ENCODE assay signal across 25 cellular contexts in the genomic region with DNA sequence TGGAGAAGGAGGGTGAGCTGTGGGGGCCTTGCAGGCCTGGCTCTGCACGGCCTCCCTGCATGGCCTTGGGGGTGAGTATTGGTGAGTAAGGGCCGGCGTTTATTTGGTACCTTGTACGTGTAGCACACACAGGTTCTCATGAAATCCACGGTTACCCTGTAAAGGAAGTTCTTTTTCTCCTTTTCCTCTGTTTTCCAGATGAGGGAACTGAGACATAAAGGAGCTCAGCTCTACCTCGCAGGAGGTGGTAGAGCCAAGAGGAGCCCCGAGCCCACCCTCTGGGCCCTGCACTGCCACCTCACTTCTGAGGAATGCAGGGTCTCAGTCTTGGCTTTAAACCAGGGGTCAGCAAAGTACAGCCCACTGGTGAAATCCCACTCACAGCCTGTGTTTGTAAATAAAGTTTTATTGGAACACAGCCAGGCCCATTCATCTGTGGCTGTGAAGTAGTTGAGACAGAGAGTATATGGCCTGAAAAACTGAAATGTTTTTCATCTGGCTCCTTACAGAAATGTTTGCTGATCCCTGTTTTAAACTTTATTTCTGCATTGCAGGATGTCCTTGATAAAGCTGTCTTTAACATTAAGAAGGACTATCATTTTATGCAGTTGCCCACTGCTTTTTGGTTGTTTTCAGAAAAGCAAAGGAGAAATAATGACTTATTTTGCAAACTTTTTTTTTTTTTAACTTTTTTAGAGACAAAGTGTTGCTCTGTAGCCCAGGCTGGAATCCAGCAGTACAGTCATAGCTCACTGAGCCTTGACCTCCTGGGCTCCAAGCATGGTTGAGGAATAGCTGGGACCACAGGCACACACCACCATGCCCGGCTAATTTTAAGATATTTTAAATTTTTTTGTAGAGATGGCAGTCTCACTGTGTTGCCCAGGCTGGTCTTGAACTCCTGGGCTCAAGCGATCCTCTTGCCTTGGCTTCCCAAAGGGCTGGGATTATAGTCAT. TPM values are rescaled to one million over a fixed set of nuclear protein-coding genes. Genes with fewer than 3 reads are reported as not detected.
DNase-seq lines count a peak whose midpoint lies in the region; ATAC-seq, FAIRE-seq and TF ChIP-seq lines count a peak whose summit lies in the region.
"Had no signal": no experiment of that assay in that cellular context is flagged by ENCODE, and none has a peak within 500 bp of the region (broad histone marks: within the 10 kb centered on the region; RNA-seq: fewer than 3 reads in every experiment).

No MANE protein-coding gene starts in this region.

- 91% methylated on average over 9 of the region's 9 CpGs for WGBS in GM12878 (ENCODE audit: insufficient coverage, insufficient replicate concordance, low lambda C conversion rate, missing lambda C conversion rate)
- WGBS in gastroesophageal sphincter (ENCODE audit: low coverage in 1 of 2), 2 donors: 68 to 85% methylated on average over 2 to 3 of the region's 9 CpGs

- TF ChIP-seq POLR2A in GM12878 (IDR thresholded peaks at IDR 0.05; ENCODE audit: low read depth, low read length) (no peak), gastroesophageal sphincter (IDR thresholded peaks at IDR 0.05) (no peak)

- RAD21 ChIA-PET in GM12878 (lab: Charles Lee; ENCODE audit: unreplicated experiment): interaction anchor here (0.5 to 1.2 kb wide), 2 partner anchors 27 to 49 kb away, joined by 3 to 5 read pairs; partner anchors contain the start of gene U2AF2

- ATAC-seq in GM12878 (no peak), gastroesophageal sphincter (no peak), GM18873 (IDR thresholded peaks at IDR 0.05; ENCODE audit: low FRiP score, unreplicated experiment) (no peak)
- no peak for ATAC-seq in activated T-cell treated with anti-CD3 and anti-CD28 coated beads, Interleukin-2, amount 50 U/mL, for 72 hours (replicated peaks in 1 of 2)

- H3K27me3 ChIP-seq in GM12878 (replicated peaks in 1 of 2; ENCODE audit: control insufficient read depth in 2 of 2, insufficient read depth in 2 of 2, low read length in 1 of 2) (no peaks in the 10 kb centered on the region), gastroesophageal sphincter (no peaks in the 10 kb centered on the region)
- H3K27me3 ChIP-seq: cardiac muscle cell, dorsolateral prefrontal cortex, upper lobe of left lung had no signal

- no peaks in the 10 kb centered on the region for H3K9me3 Mint-ChIP-seq in HFFc6
- no peaks in the 10 kb centered on the region for H3K9me3 Mint-ChIP-seq in activated T-cell treated with anti-CD3 and anti-CD28 coated beads, Interleukin-2, amount 50 U/mL, for 72 hours
- H3K9me3 Mint-ChIP-seq: activated CD4-positive, alpha-beta T cell treated with anti-CD3 and anti-CD28 coated beads, Interleukin-2, amount 10 ng/mL, durations not matched to agents 24 days and 14 days; activated naive CD4-positive, alpha-beta T cell treated with anti-CD3 and anti-CD28 coated beads for 36 hours; immature natural killer cell; T-helper 1 cell treated with Interleukin-12 subunit alpha and Interleukin-12 subunit beta and Interleukin-4 antibody, amounts not matched to agents 30 μg/mL and 1 μg/mL, for 36 hours had no signal

- peaks cover 25% of the 10 kb centered on the region for H3K36me3 Mint-ChIP-seq in HFFc6 (ENCODE audit: low read depth)
- peaks cover 5 to 17% of the 10 kb centered on the region in 2 donors for H3K36me3 Mint-ChIP-seq in activated T-cell treated with anti-CD3 and anti-CD28 coated beads, Interleukin-2, amount 50 U/mL, for 72 hours (ENCODE audit: insufficient read depth in 2 of 2)
- H3K36me3 Mint-ChIP-seq: immature natural killer cell had no signal

- TF ChIP-seq RAD21 in GM12878 (IDR thresholded peaks at IDR 0.05; ENCODE audit: insufficient read depth, low read depth, low read length): no peak

- DNase-seq in HFFc6: peak; percentile 28
- DNase-seq in GM12878 (ENCODE audit: low read depth, low spot score): no peak
- DNase-seq in iris pigment epithelial cell (ENCODE audit: low read depth): peak; percentile 49
- peak; percentile 21 for DNase-seq in stromal cell of bone marrow (ENCODE audit: low read depth)
- no peak for DNase-seq in activated T-cell treated with anti-CD3 and anti-CD28 coated beads, Interleukin-2, amount 50 U/mL, for 72 hours
- DNase-seq in COR-L47 (lab: John Stamatoyannopoulos, UW): no peak
- DNase-seq: activated CD4-positive, alpha-beta T cell treated with anti-CD3 and anti-CD28 coated beads, Interleukin-2, amount 10 ng/mL, durations not matched to agents 24 days and 14 days; activated naive CD4-positive, alpha-beta T cell treated with anti-CD3 and anti-CD28 coated beads for 36 hours; AML-193; amygdala; dorsolateral prefrontal cortex; hippocampal formation; immature natural killer cell; NCI-H1694 treated with DMSO at 0.1 percent for 48 hours; NCI-H524 treated with DMSO at 0.1 percent for 48 hours; RPMI8226; upper lobe of left lung had no signal

- FAIRE-seq in GM12878 (lab: Jason Lieb, UNC): no peak
- FAIRE-seq: frontal cortex, H54 had no signal

- no peak for TF ChIP-seq EP300 in GM12878 (IDR thresholded peaks at IDR 0.05; ENCODE audit: borderline replicate concordance in 1 of 2, control insufficient read depth in 1 of 2, low read depth in 2 of 2, low read length in 2 of 2)
- no peak for TF ChIP-seq EP300 in gastroesophageal sphincter (IDR thresholded peaks at IDR 0.05)

- no peak overlapping the region for H3K4me3 Mint-ChIP-seq in HFFc6
- no peak overlapping the region for H3K4me3 Mint-ChIP-seq in activated T-cell treated with anti-CD3 and anti-CD28 coated beads, Interleukin-2, amount 50 U/mL, for 72 hours
- H3K4me3 Mint-ChIP-seq: activated CD4-positive, alpha-beta T cell treated with anti-CD3 and anti-CD28 coated beads, Interleukin-2, amount 10 ng/mL, durations not matched to agents 24 days and 14 days; activated naive CD4-positive, alpha-beta T cell treated with anti-CD3 and anti-CD28 coated beads for 36 hours; immature natural killer cell; T-helper 1 cell treated with Interleukin-12 subunit alpha and Interleukin-12 subunit beta and Interleukin-4 antibody, amounts not matched to agents 30 μg/mL and 1 μg/mL, for 36 hours had no signal

- no peak overlapping the region for H3K4me2 ChIP-seq in GM12878 (ENCODE audit: control insufficient read depth, insufficient read depth)

- no peak for TF ChIP-seq CTCF in HFFc6 (IDR thresholded peaks at IDR 0.05)
- no peak for TF ChIP-seq CTCF in GM12878 (IDR thresholded peaks at IDR 0.05 in 2 of 3, conservative IDR thresholded peaks at IDR 0.05 in 1 of 3; ENCODE audit: control insufficient read depth in 2 of 3, extremely low read depth in 1 of 3, insufficient read depth in 1 of 3, low read depth in 3 of 3, low read length in 3 of 3)
- TF ChIP-seq CTCF in gastroesophageal sphincter (IDR thresholded peaks at IDR 0.05): no peak

- no peak overlapping the region for H2AFZ ChIP-seq in GM12878 (ENCODE audit: control insufficient read depth, low read depth, low read length)

- no peak overlapping the region for H3K4me3 ChIP-seq in GM12878
- H3K4me3 ChIP-seq in gastroesophageal sphincter: no peak overlapping the region
- H3K4me3 ChIP-seq: cardiac muscle cell, dorsolateral prefrontal cortex, SK-N-MC, upper lobe of left lung had no signal

- peaks cover 9% of the 10 kb centered on the region for H4K20me1 ChIP-seq in GM12878 (ENCODE audit: control insufficient read depth, insufficient read depth)

- H3K9ac ChIP-seq in GM12878 (ENCODE audit: control insufficient read depth, insufficient read depth, low read length): no peak overlapping the region

- intact Hi-C loops in GM12878 (cut with micrococcal nuclease; ENCODE audit: unreplicated experiment): no loop called here

- SMC1A ChIA-PET in GM12878 (lab: Charles Lee; ENCODE audit: uncharacterized antibody, unreplicated experiment): no interaction called here

- peaks cover 29% of the 10 kb centered on the region for H3K4me1 ChIP-seq in GM12878 (ENCODE audit: control insufficient read depth, insufficient read depth, low read length)
- H3K4me1 ChIP-seq in gastroesophageal sphincter: peaks cover 0 to 64% (median 12%) of the 10 kb centered on the region in 3 donors

- peaks cover 55% of the 10 kb centered on the region for H3K79me2 ChIP-seq in GM12878 (ENCODE audit: control insufficient read depth, insufficient read depth, low read length)

- CTCF ChIA-PET in GM12878 (lab: Yijun Ruan, JAX): interaction anchor here (0.5 to 1.2 kb wide), 4 partner anchors 24 to 319 kb away, joined by 3 to 4 read pairs (median 3); no protein-coding TSS in a partner anchor

- BruUV-seq in GM12878 (replicated peaks; lab: Mats Ljungman, UMichigan): no TSS peak

- H3K27ac ChIP-seq in GM12878 (ENCODE audit: control insufficient read depth, insufficient read depth) (no peak overlapping the region), gastroesophageal sphincter (no peak overlapping the region)
- H3K27ac ChIP-seq: cardiac muscle cell, dorsolateral prefrontal cortex, SK-N-MC, upper lobe of left lung had no signal

- no peak overlapping the region for H3K27ac Mint-ChIP-seq in HFFc6
- no peak overlapping the region for H3K27ac Mint-ChIP-seq in activated T-cell treated with anti-CD3 and anti-CD28 coated beads, Interleukin-2, amount 50 U/mL, for 72 hours
- H3K27ac Mint-ChIP-seq: activated CD4-positive, alpha-beta T cell treated with anti-CD3 and anti-CD28 coated beads, Interleukin-2, amount 10 ng/mL, durations not matched to agents 24 days and 14 days; activated naive CD4-positive, alpha-beta T cell treated with anti-CD3 and anti-CD28 coated beads for 36 hours; progenitor cell of endocrine pancreas; T-helper 1 cell treated with Interleukin-12 subunit alpha and Interleukin-12 subunit beta and Interleukin-4 antibody, amounts not matched to agents 30 μg/mL and 1 μg/mL, for 36 hours had no signal

- H3K27me3 Mint-ChIP-seq in HFFc6 (ENCODE audit: insufficient read depth): peaks cover 4% of the 10 kb centered on the region
- H3K27me3 Mint-ChIP-seq in activated T-cell treated with anti-CD3 and anti-CD28 coated beads, Interleukin-2, amount 50 U/mL, for 72 hours (ENCODE audit: low read depth): no peaks in the 10 kb centered on the region
- H3K27me3 Mint-ChIP-seq: activated CD4-positive, alpha-beta T cell treated with anti-CD3 and anti-CD28 coated beads, Interleukin-2, amount 10 ng/mL, durations not matched to agents 24 days and 14 days; progenitor cell of endocrine pancreas had no signal

- POLR2A ChIA-PET in GM12878 (lab: Charles Lee): no interaction called here

- peaks cover 43% of the 10 kb centered on the region for H3K4me1 Mint-ChIP-seq in HFFc6 (ENCODE audit: low read depth)
- peaks cover 49% of the 10 kb centered on the region for H3K4me1 Mint-ChIP-seq in activated T-cell treated with anti-CD3 and anti-CD28 coated beads, Interleukin-2, amount 50 U/mL, for 72 hours (ENCODE audit: low read depth)

- no peaks in the 10 kb centered on the region for H3K9me3 ChIP-seq in GM12878 (replicated peaks; ENCODE audit: control insufficient read depth, insufficient read depth, low read length)
- H3K9me3 ChIP-seq in gastroesophageal sphincter: no peaks in the 10 kb centered on the region
- H3K9me3 ChIP-seq: upper lobe of left lung had no signal

- H3K36me3 ChIP-seq in GM12878 (ENCODE audit: control insufficient read depth in 2 of 2, insufficient read depth in 2 of 2, low read length in 1 of 2) (peaks cover 26% of the 10 kb centered on the region in 2 experiments), gastroesophageal sphincter (peaks cover 0 to 90% of the 10 kb centered on the region in 2 donors)

- in situ Hi-C loops in GM12878 (cut with MboI): no loop called here

RNA-seq across cellular contexts. Expression of gene EPN1, which starts 6.4 kb away (rescaled TPM):
- 100 to 1,000 TPM; 176 to 191 (median 185) TPM for total RNA-seq in HFFc6 (2021; fragmentation: NEBNext Ultra II Directional; extraction: Animal tissue kit (Norgen Biotek cat#: 25700))
- 21.7 and 25.6 TPM in 2 replicates for total RNA-seq in GM12878 (2013; cell fraction: nucleolus; rRNA removed)
- total RNA-seq in GM12878 (2014; rRNA removed): 7.7 and 12.0 TPM in 2 replicates
- 4.7 and 6.2 TPM in 2 replicates for total RNA-seq in GM12878 (2014; rRNA removed; fragmentation: Illumina TruSeq; extraction: Trizol)
- total RNA-seq in GM12878 (2021): 79.8 and 88.5 TPM in 2 replicates
- polyA plus RNA-seq in GM12878 (2011; ENCODE audit: low read depth): 7.1 TPM
- polyA plus RNA-seq in GM12878 (2011; rRNA removed): 3.4 and 9.3 TPM in 2 replicates
- 18.3 and 23.2 TPM in 2 replicates for polyA plus RNA-seq in GM12878 (2011; cell fraction: cytosol; rRNA removed)
- 35.8 and 58.4 TPM in 2 replicates for polyA plus RNA-seq in GM12878 (2011; cell fraction: nucleus; rRNA removed)
- 28.6 and 36.3 TPM in 2 replicates for polyA plus RNA-seq in GM12878 (2012)
- 2.0 and 6.8 TPM in 2 replicates for polyA plus RNA-seq in GM12878 (2014; fragmentation: Illumina TruSeq; extraction: Trizol)
- polyA plus RNA-seq in GM12878 (2014; fragmentation: Nextera tagmentation; extraction: Ambion mirVana): under 1 TPM; 0.11 to 0.16 TPM
- 36.9 and 47.0 TPM in 2 replicates for polyA plus RNA-seq in GM12878 (2014; rRNA removed)
- 10 to 100 TPM; 21.8 to 22.1 TPM for polyA plus RNA-seq in GM12878 (2016; fragmentation: Nextera tagmentation; extraction: Ambion mirVana)
- 19.7 and 22.3 TPM in 2 replicates for polyA minus RNA-seq in GM12878 (2011; rRNA and poly(A)+ RNA removed)
- 18.9 and 25.0 TPM in 2 replicates for polyA minus RNA-seq in GM12878 (2011; cell fraction: cytosol; rRNA and poly(A)+ RNA removed)
- polyA minus RNA-seq in GM12878 (2011; cell fraction: nucleus; rRNA and poly(A)+ RNA removed): 9.1 and 13.6 TPM in 2 replicates
- total RNA-seq in activated T-cell treated with anti-CD3 and anti-CD28 coated beads, Interleukin-2, amount 50 U/mL, for 72 hours: 10 to 100 TPM; 33.8 to 40.5 TPM
- total RNA-seq in gastroesophageal sphincter: 100 to 1,000 TPM in 1 of 4 donors, 10 to 100 TPM in 3; 44.8 to 165 (median 70.2) TPM

RNA-seq across cellular contexts. Expression of gene U2AF2, which starts 26.6 kb away (rescaled TPM):
- 100 to 1,000 TPM; 212 to 241 (median 226) TPM for total RNA-seq in HFFc6 (2021; fragmentation: NEBNext Ultra II Directional; extraction: Animal tissue kit (Norgen Biotek cat#: 25700))
- 46.0 and 50.9 TPM in 2 replicates for total RNA-seq in GM12878 (2013; cell fraction: nucleolus; rRNA removed)
- total RNA-seq in GM12878 (2014; rRNA removed): 204 and 228 TPM in 2 replicates
- total RNA-seq in GM12878 (2014; rRNA removed; fragmentation: Illumina TruSeq; extraction: Trizol): 112 and 121 TPM in 2 replicates
- 308 and 338 TPM in 2 replicates for total RNA-seq in GM12878 (2021)
- polyA plus RNA-seq in GM12878 (2011; ENCODE audit: low read depth): 59.4 TPM
- polyA plus RNA-seq in GM12878 (2011; rRNA removed): 54.9 and 140 TPM in 2 replicates
- 239 and 270 TPM in 2 replicates for polyA plus RNA-seq in GM12878 (2011; cell fraction: cytosol; rRNA removed)
- polyA plus RNA-seq in GM12878 (2011; cell fraction: nucleus; rRNA removed): 425 and 604 TPM in 2 replicates
- 148 and 173 TPM in 2 replicates for polyA plus RNA-seq in GM12878 (2012)
- 50.9 and 141 TPM in 2 replicates for polyA plus RNA-seq in GM12878 (2014; fragmentation: Illumina TruSeq; extraction: Trizol)
- 1 to 10 TPM; 3.0 to 8.3 TPM for polyA plus RNA-seq in GM12878 (2014; fragmentation: Nextera tagmentation; extraction: Ambion mirVana)
- 284 and 360 TPM in 2 replicates for polyA plus RNA-seq in GM12878 (2014; rRNA removed)
- polyA plus RNA-seq in GM12878 (2016; fragmentation: Nextera tagmentation; extraction: Ambion mirVana): 10 to 100 TPM; 46.2 to 48.9 TPM
- 61.6 and 111 TPM in 2 replicates for polyA minus RNA-seq in GM12878 (2011; rRNA and poly(A)+ RNA removed)
- 60.9 and 65.2 TPM in 2 replicates for polyA minus RNA-seq in GM12878 (2011; cell fraction: cytosol; rRNA and poly(A)+ RNA removed)
- polyA minus RNA-seq in GM12878 (2011; cell fraction: nucleus; rRNA and poly(A)+ RNA removed): 63.1 and 102 TPM in 2 replicates
- 100 to 1,000 TPM; 128 to 137 TPM for total RNA-seq in activated T-cell treated with anti-CD3 and anti-CD28 coated beads, Interleukin-2, amount 50 U/mL, for 72 hours
- total RNA-seq in gastroesophageal sphincter: 10 to 100 TPM; 68.9 to 97.9 (median 91.4) TPM

RNA-seq across cellular contexts. Expression of gene CCDC106, which starts 33.4 kb away (rescaled TPM):
- 10 to 100 TPM; 12.9 to 17.4 (median 14.0) TPM for total RNA-seq in HFFc6 (2021; fragmentation: NEBNext Ultra II Directional; extraction: Animal tissue kit (Norgen Biotek cat#: 25700))
- total RNA-seq in GM12878 (2013; cell fraction: nucleolus; rRNA removed): 8.3 and 8.6 TPM in 2 replicates
- total RNA-seq in GM12878 (2014; rRNA removed): 19.2 and 22.5 TPM in 2 replicates
- 11.9 and 12.7 TPM in 2 replicates for total RNA-seq in GM12878 (2014; rRNA removed; fragmentation: Illumina TruSeq; extraction: Trizol)
- total RNA-seq in GM12878 (2021): 33.1 and 34.2 TPM in 2 replicates
- 5.6 TPM for polyA plus RNA-seq in GM12878 (2011; ENCODE audit: low read depth)
- 7.8 and 16.4 TPM in 2 replicates for polyA plus RNA-seq in GM12878 (2011; rRNA removed)
- polyA plus RNA-seq in GM12878 (2011; cell fraction: cytosol; rRNA removed): 17.5 and 27.2 TPM in 2 replicates
- 38.1 and 48.1 TPM in 2 replicates for polyA plus RNA-seq in GM12878 (2011; cell fraction: nucleus; rRNA removed)
- 27.7 and 32.6 TPM in 2 replicates for polyA plus RNA-seq in GM12878 (2012)
- polyA plus RNA-seq in GM12878 (2014; fragmentation: Illumina TruSeq; extraction: Trizol): 7.7 and 19.2 TPM in 2 replicates
- under 1 TPM; 0.04 to 0.14 TPM for polyA plus RNA-seq in GM12878 (2014; fragmentation: Nextera tagmentation; extraction: Ambion mirVana)
- 35.9 and 39.9 TPM in 2 replicates for polyA plus RNA-seq in GM12878 (2014; rRNA removed)
- 10 to 100 TPM; 20.4 to 25.7 TPM for polyA plus RNA-seq in GM12878 (2016; fragmentation: Nextera tagmentation; extraction: Ambion mirVana)
- polyA minus RNA-seq in GM12878 (2011; rRNA and poly(A)+ RNA removed): 3.4 and 7.2 TPM in 2 replicates
- 5.5 and 7.0 TPM in 2 replicates for polyA minus RNA-seq in GM12878 (2011; cell fraction: cytosol; rRNA and poly(A)+ RNA removed)
- 6.4 and 14.4 TPM in 2 replicates for polyA minus RNA-seq in GM12878 (2011; cell fraction: nucleus; rRNA and poly(A)+ RNA removed)
- total RNA-seq in activated T-cell treated with anti-CD3 and anti-CD28 coated beads, Interleukin-2, amount 50 U/mL, for 72 hours: 10 to 100 TPM; 13.8 to 21.7 TPM
- 10 to 100 TPM; 11.4 to 28.5 (median 15.5) TPM for total RNA-seq in gastroesophageal sphincter

RNA-seq across cellular contexts. Expression of gene ZNF581, which starts 38.0 kb away (rescaled TPM):
- 10 to 100 TPM; 20.1 to 25.8 (median 21.9) TPM for total RNA-seq in HFFc6 (2021; fragmentation: NEBNext Ultra II Directional; extraction: Animal tissue kit (Norgen Biotek cat#: 25700))
- total RNA-seq in GM12878 (2013; cell fraction: nucleolus; rRNA removed): 5.3 and 7.2 TPM in 2 replicates
- total RNA-seq in GM12878 (2014; rRNA removed): 22.1 and 25.4 TPM in 2 replicates
- total RNA-seq in GM12878 (2014; rRNA removed; fragmentation: Illumina TruSeq; extraction: Trizol): 14.0 and 14.1 TPM in 2 replicates
- 44.9 and 45.4 TPM in 2 replicates for total RNA-seq in GM12878 (2021)
- 31.2 TPM for polyA plus RNA-seq in GM12878 (2011; ENCODE audit: low read depth)
- 13.5 and 19.1 TPM in 2 replicates for polyA plus RNA-seq in GM12878 (2011; rRNA removed)
- 27.8 and 34.4 TPM in 2 replicates for polyA plus RNA-seq in GM12878 (2011; cell fraction: cytosol; rRNA removed)
- polyA plus RNA-seq in GM12878 (2011; cell fraction: nucleus; rRNA removed): 21.8 and 24.9 TPM in 2 replicates
- polyA plus RNA-seq in GM12878 (2012): 43.7 and 58.1 TPM in 2 replicates
- 7.8 and 13.2 TPM in 2 replicates for polyA plus RNA-seq in GM12878 (2014; fragmentation: Illumina TruSeq; extraction: Trizol)
- polyA plus RNA-seq in GM12878 (2014; fragmentation: Nextera tagmentation; extraction: Ambion mirVana): 10 to 100 TPM in 1 of 2 experiments, 1 to 10 TPM in 1; 4.7 to 18.1 TPM
- polyA plus RNA-seq in GM12878 (2014; rRNA removed): 39.6 and 45.3 TPM in 2 replicates
- polyA plus RNA-seq in GM12878 (2016; fragmentation: Nextera tagmentation; extraction: Ambion mirVana): 10 to 100 TPM; 29.1 to 37.0 TPM
- polyA minus RNA-seq in GM12878 (2011; rRNA and poly(A)+ RNA removed): 15.2 and 28.9 TPM in 2 replicates
- polyA minus RNA-seq in GM12878 (2011; cell fraction: cytosol; rRNA and poly(A)+ RNA removed): 11.5 and 15.8 TPM in 2 replicates
- 6.0 and 9.0 TPM in 2 replicates for polyA minus RNA-seq in GM12878 (2011; cell fraction: nucleus; rRNA and poly(A)+ RNA removed)
- total RNA-seq in activated T-cell treated with anti-CD3 and anti-CD28 coated beads, Interleukin-2, amount 50 U/mL, for 72 hours: 10 to 100 TPM; 43.1 to 50.7 TPM
- total RNA-seq in gastroesophageal sphincter: 10 to 100 TPM in 3 of 4 donors, 1 to 10 TPM in 1; 8.4 to 17.5 (median 11.4) TPM

RNA-seq across cellular contexts. Expression of gene ZNF580, which starts 40.6 kb away (rescaled TPM):
- 10 to 100 TPM; 51.0 to 60.5 (median 57.7) TPM for total RNA-seq in HFFc6 (2021; fragmentation: NEBNext Ultra II Directional; extraction: Animal tissue kit (Norgen Biotek cat#: 25700))
- total RNA-seq in GM12878 (2013; cell fraction: nucleolus; rRNA removed): 16.2 and 23.0 TPM in 2 replicates
- total RNA-seq in GM12878 (2014; rRNA removed) (9.4 and 12.2 TPM in 2 replicates), GM12878 (2014; rRNA removed; fragmentation: Illumina TruSeq; extraction: Trizol) (4.7 and 5.7 TPM in 2 replicates), GM12878 (2021) (31.8 and 34.2 TPM in 2 replicates), gastroesophageal sphincter (10 to 100 TPM; 28.9 to 44.1 (median 35.2) TPM)
- 12.4 TPM for polyA plus RNA-seq in GM12878 (2011; ENCODE audit: low read depth)
- polyA plus RNA-seq in GM12878 (2011; rRNA removed) (5.5 and 7.9 TPM in 2 replicates), GM12878 (2014; fragmentation: Illumina TruSeq; extraction: Trizol) (5.3 and 7.4 TPM in 2 replicates), GM12878 (2014; fragmentation: Nextera tagmentation; extraction: Ambion mirVana) (1 to 10 TPM; 2.3 to 7.4 TPM), GM12878 (2014; rRNA removed) (27.1 and 30.2 TPM in 2 replicates), GM12878 (2016; fragmentation: Nextera tagmentation; extraction: Ambion mirVana) (10 to 100 TPM; 24.7 to 25.3 TPM)
- polyA plus RNA-seq in GM12878 (2011; cell fraction: cytosol; rRNA removed): 9.7 and 13.8 TPM in 2 replicates
- 50.7 and 83.1 TPM in 2 replicates for polyA plus RNA-seq in GM12878 (2011; cell fraction: nucleus; rRNA removed)
- 33.1 and 35.3 TPM in 2 replicates for polyA plus RNA-seq in GM12878 (2012)
- 3.4 and 7.0 TPM in 2 replicates for polyA minus RNA-seq in GM12878 (2011; rRNA and poly(A)+ RNA removed)
- 5.5 and 8.0 TPM in 2 replicates for polyA minus RNA-seq in GM12878 (2011; cell fraction: cytosol; rRNA and poly(A)+ RNA removed)
- polyA minus RNA-seq in GM12878 (2011; cell fraction: nucleus; rRNA and poly(A)+ RNA removed): 8.2 and 17.3 TPM in 2 replicates
- total RNA-seq in activated T-cell treated with anti-CD3 and anti-CD28 coated beads, Interleukin-2, amount 50 U/mL, for 72 hours: 10 to 100 TPM; 46.1 to 47.8 TPM

Comparison
In these comparisons a context has a peak if more than half of its experiments do, and no peak if none do; other contexts are left out.
1. DNase-seq: peak in HFFc6 (single experiment), iris pigment epithelial cell (single experiment) and stromal cell of bone marrow (single experiment); none in GM12878 (single experiment), activated T-cell treated with anti-CD3 and anti-CD28 coated beads, Interleukin-2, amount 50 U/mL, for 72 hours (0 of 2) and COR-L47 (single experiment).